ENCODE assay signal across 8 cellular contexts in the genomic region with DNA sequence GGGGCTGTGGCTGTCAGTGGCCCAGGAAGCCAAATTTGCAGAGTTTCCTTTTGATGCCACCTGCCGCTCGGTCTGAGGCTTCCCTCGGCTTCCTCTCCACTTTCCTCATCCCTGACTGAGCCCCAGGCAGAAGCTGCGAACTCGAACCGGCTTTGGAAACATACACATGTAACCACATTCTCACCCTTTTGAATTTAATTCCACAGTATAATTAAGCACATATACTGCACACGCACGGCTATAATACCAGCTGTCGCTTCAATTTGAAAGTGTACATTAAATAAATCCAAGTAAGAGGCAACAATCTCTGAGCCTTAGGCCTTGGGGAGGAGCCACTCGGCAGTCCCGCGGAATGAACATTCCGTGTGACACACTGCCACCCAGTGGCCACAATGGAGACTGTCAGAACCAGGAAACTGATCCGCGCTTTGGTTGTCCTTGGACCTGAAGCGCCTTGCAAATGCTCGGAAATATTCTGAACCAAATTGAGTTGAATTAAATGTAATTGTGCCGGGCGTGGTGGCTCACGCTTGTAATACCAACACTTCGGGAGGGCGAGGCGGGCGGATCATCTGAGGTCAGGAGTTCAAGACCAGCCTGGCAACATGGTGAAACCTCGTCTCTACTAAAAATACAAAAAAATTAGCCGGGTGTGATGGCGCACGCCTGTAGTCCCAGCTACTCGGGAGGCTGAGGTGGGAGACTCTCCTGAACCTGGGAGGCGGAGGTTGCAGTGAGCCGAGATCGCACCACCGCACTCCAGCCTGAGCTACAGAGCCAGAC.
DNase-seq lines count a peak whose midpoint lies in the region; ATAC-seq and TF ChIP-seq lines count a peak whose summit lies in the region.

No MANE protein-coding gene starts in this region.

- H3K4me3 ChIP-seq in Karpas-422 (ENCODE audit: low read length), result no peak overlapping the region
- peak overlapping the region; percentile 56 for H3K4me3 ChIP-seq in neuron (ENCODE audit: low read length)

- H4K20me1 ChIP-seq in Karpas-422 (ENCODE audit: insufficient read depth, low read depth, low read length), result no peaks in the 10 kb centered on the region

- H3K27ac ChIP-seq in Karpas-422 (ENCODE audit: low read length), result no peak overlapping the region
- no peak overlapping the region for H3K27ac ChIP-seq in foreskin keratinocyte

- DNase-seq in ELF-1 (ENCODE audit: low read depth, low spot score), result peak; percentile 90
- peak; percentile 13 for DNase-seq in GOT3 (lab: John Stamatoyannopoulos, UW)
- DNase-seq in Karpas-422, result peak; percentile 88
- DNase-seq in RPMI7951 (ENCODE audit: low read depth), result peak; percentile 68
- DNase-seq in activated effector memory CD4-positive, alpha-beta T cell treated with Interleukin-2 at 50 U/mL for 16 hours, result peak; percentile 71
- DNase-seq in foreskin keratinocyte, result peak in 1 of 2 donors; percentile 70
- DNase-seq in stromal cell of bone marrow (ENCODE audit: low read depth), result peak; percentile 57

- H3K4me1 ChIP-seq in Karpas-422 (ENCODE audit: low read length) (peaks cover 16% of the 10 kb centered on the region), foreskin keratinocyte (no peaks in the 10 kb centered on the region), neuron (ENCODE audit: insufficient read depth, low read length) (peaks cover 6% of the 10 kb centered on the region)

- H3K4me2 ChIP-seq in Karpas-422 (ENCODE audit: low read depth, low read length, poor library complexity, severe bottlenecking), result no peak overlapping the region

- no peaks in the 10 kb centered on the region for H3K9me2 ChIP-seq in Karpas-422 (replicated peaks; ENCODE audit: insufficient read depth, low read length)

- H3K27me3 ChIP-seq in Karpas-422 (ENCODE audit: low read length) (no peaks in the 10 kb centered on the region), foreskin keratinocyte (no peaks in the 10 kb centered on the region), neuron (ENCODE audit: insufficient read depth, low read length) (no peaks in the 10 kb centered on the region)

- peak; percentile 92 for TF ChIP-seq CTCF in foreskin keratinocyte (conservative IDR thresholded peaks at IDR 0.05)

- no peak overlapping the region for H2AFZ ChIP-seq in Karpas-422 (ENCODE audit: low read length)
- peak overlapping the region; percentile 70 for H2AFZ ChIP-seq in neuron (ENCODE audit: low read depth, low read length)

- H3K9me3 ChIP-seq in Karpas-422 (ENCODE audit: low read length), result no peaks in the 10 kb centered on the region
- H3K9me3 ChIP-seq in neuron (ENCODE audit: low read length), result no peaks in the 10 kb centered on the region

- H3K36me3 ChIP-seq in Karpas-422 (ENCODE audit: insufficient read depth, low read length) (no peaks in the 10 kb centered on the region), neuron (ENCODE audit: insufficient read depth, low read length) (no peaks in the 10 kb centered on the region)

- H3K79me2 ChIP-seq in Karpas-422 (ENCODE audit: low read length), result no peaks in the 10 kb centered on the region

- peak; percentile 91 for ATAC-seq in foreskin keratinocyte

- H3K9ac ChIP-seq in Karpas-422 (ENCODE audit: low read length), result no peak overlapping the region
